In genomic region chr20:1386323-1386722, GRCh38 we compare ENCODE assay signal across 27 cellular contexts. TPM values are rescaled to one million over a fixed set of nuclear protein-coding genes. Genes with fewer than 3 reads are reported as not detected.
DNase-seq lines count a peak whose midpoint lies in the region; ATAC-seq and TF ChIP-seq lines count a peak whose summit lies in the region.
"Had no signal": no experiment of that assay in that cellular context is flagged by ENCODE, and none has a peak within 500 bp of the region (broad histone marks: within the 10 kb centered on the region; RNA-seq: fewer than 3 reads in every experiment).

No MANE protein-coding gene starts in this region.

- no peak for TF ChIP-seq EP300 in suprapubic skin (IDR thresholded peaks at IDR 0.05)

- peaks cover 0 to 9% (median 4%) of the 10 kb centered on the region in 3 experiments for H3K36me3 ChIP-seq in naive thymus-derived CD4-positive, alpha-beta T cell (ENCODE audit: control insufficient read depth in 2 of 3, insufficient read depth in 3 of 3, low read length in 3 of 3)
- H3K36me3 ChIP-seq in suprapubic skin, result no peaks in the 10 kb centered on the region

- no peak overlapping the region for H3K4me3 Mint-ChIP-seq in stimulated activated naive CD8-positive, alpha-beta T cell treated with anti-CD3 and anti-CD28 coated beads, Interleukin-15, Interleukin-2, amounts not matched to agents 100 ng/mL and 50 ng/mL, for 24 hours
- no peak overlapping the region for H3K4me3 Mint-ChIP-seq in activated T-helper 1 cell treated with anti-CD3 and anti-CD28 coated beads, Interleukin-12 subunit alpha, Interleukin-12 subunit beta, Interleukin-2, Interleukin-4 antibody, amounts not matched to agents 30 ng/mL and 10 ng/mL and 1 ng/mL, durations not matched to agents 14 hours and 24 hours and 36 hours
- peak overlapping the region; percentile 5 to 92 (median 28) for H3K4me3 Mint-ChIP-seq in naive thymus-derived CD4-positive, alpha-beta T cell
- no peak overlapping the region for H3K4me3 Mint-ChIP-seq in type B pancreatic cell
- H3K4me3 Mint-ChIP-seq: effector memory CD8-positive, alpha-beta T cell; mesothelial cell of epicardium had no signal

- TF ChIP-seq CTCF in type B pancreatic cell (conservative IDR thresholded peaks at IDR 0.05) (no peak), suprapubic skin (IDR thresholded peaks at IDR 0.05) (no peak), dorsolateral prefrontal cortex (IDR thresholded peaks at IDR 0.05 in 54 of 56, conservative IDR thresholded peaks at IDR 0.05 in 2 of 56; ENCODE audit: low read depth in 1 of 56, partially characterized antibody in 56 of 56) (no peak)

- H3K9me3 Mint-ChIP-seq in stimulated activated naive CD8-positive, alpha-beta T cell treated with anti-CD3 and anti-CD28 coated beads, Interleukin-15, Interleukin-2, amounts not matched to agents 100 ng/mL and 50 ng/mL, for 24 hours, result no peaks in the 10 kb centered on the region
- no peaks in the 10 kb centered on the region for H3K9me3 Mint-ChIP-seq in activated T-helper 1 cell treated with anti-CD3 and anti-CD28 coated beads, Interleukin-12 subunit alpha, Interleukin-12 subunit beta, Interleukin-2, Interleukin-4 antibody, amounts not matched to agents 30 ng/mL and 10 ng/mL and 1 ng/mL, durations not matched to agents 14 hours and 24 hours and 36 hours
- no peaks in the 10 kb centered on the region for H3K9me3 Mint-ChIP-seq in naive thymus-derived CD4-positive, alpha-beta T cell
- no peaks in the 10 kb centered on the region for H3K9me3 Mint-ChIP-seq in type B pancreatic cell
- H3K9me3 Mint-ChIP-seq: effector memory CD8-positive, alpha-beta T cell; mesothelial cell of epicardium; naive B cell had no signal

- H3K4me1 Mint-ChIP-seq in stimulated activated naive CD8-positive, alpha-beta T cell treated with anti-CD3 and anti-CD28 coated beads, Interleukin-15, Interleukin-2, amounts not matched to agents 100 ng/mL and 50 ng/mL, for 24 hours (ENCODE audit: low read depth), result peaks cover 96% of the 10 kb centered on the region
- peaks cover 78% of the 10 kb centered on the region for H3K4me1 Mint-ChIP-seq in activated T-helper 1 cell treated with anti-CD3 and anti-CD28 coated beads, Interleukin-12 subunit alpha, Interleukin-12 subunit beta, Interleukin-2, Interleukin-4 antibody, amounts not matched to agents 30 ng/mL and 10 ng/mL and 1 ng/mL, durations not matched to agents 14 hours and 24 hours and 36 hours (ENCODE audit: low read depth)
- peaks cover 67 to 99% (median 96%) of the 10 kb centered on the region in 7 donors for H3K4me1 Mint-ChIP-seq in naive thymus-derived CD4-positive, alpha-beta T cell
- peaks cover 36% of the 10 kb centered on the region for H3K4me1 Mint-ChIP-seq in type B pancreatic cell (ENCODE audit: unreplicated experiment)

- no peak for ATAC-seq in stimulated activated naive CD8-positive, alpha-beta T cell treated with anti-CD3 and anti-CD28 coated beads, Interleukin-15, Interleukin-2, amounts not matched to agents 100 U/mL and 50 U/mL, for 24 hours
- ATAC-seq in naive thymus-derived CD4-positive, alpha-beta T cell, result no peak
- ATAC-seq: effector memory CD8-positive, alpha-beta T cell; GM12878; HCT116; left ventricle myocardium superior had no signal

- DNase-seq in stimulated activated naive CD8-positive, alpha-beta T cell treated with anti-CD3 and anti-CD28 coated beads, Interleukin-15, Interleukin-2, amounts not matched to agents 100 U/mL and 50 U/mL, for 24 hours, result no peak
- no peak for DNase-seq in activated T-helper 1 cell treated with anti-CD3 and anti-CD28 coated beads, Interleukin-12 subunit alpha, Interleukin-12 subunit beta, Interleukin-2, Interleukin-4 antibody, amounts not matched to agents 30 ng/mL and 10 ng/mL and 1 ng/mL, durations not matched to agents 14 hours and 24 hours and 36 hours (ENCODE audit: low spot score)
- DNase-seq in naive thymus-derived CD4-positive, alpha-beta T cell, result no peak
- DNase-seq in type B pancreatic cell (ENCODE audit: extremely low spot score, unreplicated experiment) (no peak), suprapubic skin (ENCODE audit: low spot score in 2 of 2) (no peak), dorsolateral prefrontal cortex (no peak)
- DNase-seq: activated effector memory CD4-positive, alpha-beta T cell treated with Interleukin-2 at 50 U/mL for 16 hours; amygdala; effector memory CD8-positive, alpha-beta T cell; EL; islet precursor cell; KBM-7; left ventricle myocardium superior; MG63; naive B cell; NCI-H1417 treated with DMSO at 0.1 percent for 48 hours; NCI-H2081 treated with DMSO at 0.1 percent for 48 hours; NCI-H345; NCI-H774; stimulated activated CD4-positive, alpha-beta T cell treated with anti-CD3 and anti-CD28 coated beads, Interleukin-15, amount 100 ng/mL, for 24 hours; stimulated activated naive CD4-positive, alpha-beta T cell treated with Interleukin-2 at 50 U/mL for 16 hours had no signal

- H3K4me3 ChIP-seq in naive thymus-derived CD4-positive, alpha-beta T cell (ENCODE audit: low read length), result no peak overlapping the region
- H3K4me3 ChIP-seq in suprapubic skin (no peak overlapping the region), dorsolateral prefrontal cortex (no peak overlapping the region)
- H3K4me3 ChIP-seq: BLaER1 treated with 17β-estradiol and CSF1 and Interleukin-3, amounts not matched to agents 10 nM and 100 nM; GM12878; MG63; tibial nerve had no signal

- 93% methylated on average over 4 of the region's 4 CpGs for WGBS in suprapubic skin

- H3K36me3 Mint-ChIP-seq in stimulated activated naive CD8-positive, alpha-beta T cell treated with anti-CD3 and anti-CD28 coated beads, Interleukin-15, Interleukin-2, amounts not matched to agents 100 ng/mL and 50 ng/mL, for 24 hours (ENCODE audit: low read depth), result peaks cover 65% of the 10 kb centered on the region
- peaks cover 31% of the 10 kb centered on the region for H3K36me3 Mint-ChIP-seq in activated T-helper 1 cell treated with anti-CD3 and anti-CD28 coated beads, Interleukin-12 subunit alpha, Interleukin-12 subunit beta, Interleukin-2, Interleukin-4 antibody, amounts not matched to agents 30 ng/mL and 10 ng/mL and 1 ng/mL, durations not matched to agents 14 hours and 24 hours and 36 hours (ENCODE audit: low read depth)
- peaks cover 4 to 23% (median 11%) of the 10 kb centered on the region in 5 donors for H3K36me3 Mint-ChIP-seq in naive thymus-derived CD4-positive, alpha-beta T cell
- peaks cover 11% of the 10 kb centered on the region for H3K36me3 Mint-ChIP-seq in type B pancreatic cell

- H3K27ac ChIP-seq in naive thymus-derived CD4-positive, alpha-beta T cell (ENCODE audit: low read depth, low read length), result peak overlapping the region; percentile 67
- H3K27ac ChIP-seq in suprapubic skin (no peak overlapping the region), dorsolateral prefrontal cortex (no peak overlapping the region)
- H3K27ac ChIP-seq: BLaER1 treated with 17β-estradiol and CSF1 and Interleukin-3, amounts not matched to agents 10 nM and 100 nM; tibial nerve had no signal

- H3K4me1 ChIP-seq in naive thymus-derived CD4-positive, alpha-beta T cell (ENCODE audit: control insufficient read depth in 2 of 2, insufficient read depth in 2 of 2, low read length in 2 of 2), result peaks cover 33 to 74% of the 10 kb centered on the region in 2 donors
- H3K4me1 ChIP-seq in suprapubic skin, result peaks cover 62% of the 10 kb centered on the region

- H3K27me3 Mint-ChIP-seq in stimulated activated naive CD8-positive, alpha-beta T cell treated with anti-CD3 and anti-CD28 coated beads, Interleukin-15, Interleukin-2, amounts not matched to agents 100 ng/mL and 50 ng/mL, for 24 hours, result no peaks in the 10 kb centered on the region
- no peaks in the 10 kb centered on the region for H3K27me3 Mint-ChIP-seq in activated T-helper 1 cell treated with anti-CD3 and anti-CD28 coated beads, Interleukin-12 subunit alpha, Interleukin-12 subunit beta, Interleukin-2, Interleukin-4 antibody, amounts not matched to agents 30 ng/mL and 10 ng/mL and 1 ng/mL, durations not matched to agents 14 hours and 24 hours and 36 hours (ENCODE audit: insufficient read depth)
- no peaks in the 10 kb centered on the region for H3K27me3 Mint-ChIP-seq in naive thymus-derived CD4-positive, alpha-beta T cell
- H3K27me3 Mint-ChIP-seq in type B pancreatic cell, result no peaks in the 10 kb centered on the region
- H3K27me3 Mint-ChIP-seq: effector memory CD8-positive, alpha-beta T cell; naive B cell had no signal

- H3K27me3 ChIP-seq in naive thymus-derived CD4-positive, alpha-beta T cell (ENCODE audit: control insufficient read depth in 2 of 2, insufficient read depth in 2 of 2, low read length in 2 of 2), result no peaks in the 10 kb centered on the region
- H3K27me3 ChIP-seq in suprapubic skin (no peaks in the 10 kb centered on the region), dorsolateral prefrontal cortex (no peaks in the 10 kb centered on the region)
- H3K27me3 ChIP-seq: BLaER1 treated with 17β-estradiol and CSF1 and Interleukin-3, amounts not matched to agents 10 nM and 100 nM; MG63; tibial nerve had no signal

- peak overlapping the region; percentile 36 for H3K27ac Mint-ChIP-seq in stimulated activated naive CD8-positive, alpha-beta T cell treated with anti-CD3 and anti-CD28 coated beads, Interleukin-15, Interleukin-2, amounts not matched to agents 100 ng/mL and 50 ng/mL, for 24 hours
- peak overlapping the region; percentile 25 for H3K27ac Mint-ChIP-seq in activated T-helper 1 cell treated with anti-CD3 and anti-CD28 coated beads, Interleukin-12 subunit alpha, Interleukin-12 subunit beta, Interleukin-2, Interleukin-4 antibody, amounts not matched to agents 30 ng/mL and 10 ng/mL and 1 ng/mL, durations not matched to agents 14 hours and 24 hours and 36 hours
- peak overlapping the region in 8 of 9 donors; percentile 42 to 96 (median 86) for H3K27ac Mint-ChIP-seq in naive thymus-derived CD4-positive, alpha-beta T cell
- H3K27ac Mint-ChIP-seq in type B pancreatic cell, result no peak overlapping the region
- H3K27ac Mint-ChIP-seq: mesothelial cell of epicardium had no signal

- CTCF ChIA-PET in naive thymus-derived CD4-positive, alpha-beta T cell (lab: Charles Lee), result interaction anchor here (0.6 to 1.0 kb wide), 2 partner anchors 11 to 430 kb away, joined by 3 read pairs; no protein-coding TSS in a partner anchor

- no peak for TF ChIP-seq POLR2A in suprapubic skin (IDR thresholded peaks at IDR 0.05)

- intact Hi-C loops in activated T-helper 1 cell treated with anti-CD3 and anti-CD28 coated beads, Interleukin-12 subunit alpha, Interleukin-12 subunit beta, Interleukin-2, Interleukin-4 antibody, amounts not matched to agents 30 ng/mL and 10 ng/mL and 1 ng/mL, durations not matched to agents 14 hours and 24 hours and 36 hours (cut with micrococcal nuclease), result no loop called here
- intact Hi-C loops in naive thymus-derived CD4-positive, alpha-beta T cell (cut with micrococcal nuclease), result no loop called here
- intact Hi-C loops in dorsolateral prefrontal cortex (cut with DNase I), result no loop called here

- POLR2A ChIA-PET in naive thymus-derived CD4-positive, alpha-beta T cell (lab: Charles Lee), result no interaction called here

- H3K9me3 ChIP-seq in naive thymus-derived CD4-positive, alpha-beta T cell (ENCODE audit: control insufficient read depth in 2 of 3, low read length in 3 of 3), result no peaks in the 10 kb centered on the region
- no peaks in the 10 kb centered on the region for H3K9me3 ChIP-seq in suprapubic skin
- H3K9me3 ChIP-seq: BLaER1 treated with 17β-estradiol and CSF1 and Interleukin-3, amounts not matched to agents 10 nM and 100 nM; MG63; tibial nerve had no signal

RNA-seq across cellular contexts. Expression of gene FKBP1A, which starts 6.5 kb away (rescaled TPM):
- total RNA-seq in activated T-helper 1 cell treated with anti-CD3 and anti-CD28 coated beads, Interleukin-12 subunit alpha, Interleukin-12 subunit beta, Interleukin-2, Interleukin-4 antibody, amounts not matched to agents 30 ng/mL and 10 ng/mL and 1 ng/mL, durations not matched to agents 14 hours and 24 hours and 36 hours, result 295 and 297 TPM in 2 replicates
- total RNA-seq in naive thymus-derived CD4-positive, alpha-beta T cell, result 100 to 1,000 TPM in 2 of 5 experiments, 10 to 100 TPM in 3; 74.5 to 253 (median 93.1) TPM
- polyA plus RNA-seq in naive thymus-derived CD4-positive, alpha-beta T cell, result 10 to 100 TPM; 46.5 to 46.7 TPM
- 149 and 177 TPM in 2 replicates for total RNA-seq in type B pancreatic cell (ENCODE audit: low replicate concordance)
- total RNA-seq in suprapubic skin, result 100 to 1,000 TPM in 3 of 4 donors, 10 to 100 TPM in 1; 100.0 to 151 (median 115) TPM
- total RNA-seq in dorsolateral prefrontal cortex, result 100 to 1,000 TPM; 106 to 317 (median 196) TPM

RNA-seq across cellular contexts. Expression of gene SDCBP2, which starts 57.4 kb away (rescaled TPM):
- 2.2 and 2.6 TPM in 2 replicates for total RNA-seq in activated T-helper 1 cell treated with anti-CD3 and anti-CD28 coated beads, Interleukin-12 subunit alpha, Interleukin-12 subunit beta, Interleukin-2, Interleukin-4 antibody, amounts not matched to agents 30 ng/mL and 10 ng/mL and 1 ng/mL, durations not matched to agents 14 hours and 24 hours and 36 hours
- 1 to 10 TPM; 1.0 to 3.6 (median 1.4) TPM for total RNA-seq in naive thymus-derived CD4-positive, alpha-beta T cell
- 1 to 10 TPM; 1.3 to 1.9 TPM for polyA plus RNA-seq in naive thymus-derived CD4-positive, alpha-beta T cell
- total RNA-seq in type B pancreatic cell (ENCODE audit: low replicate concordance) (4.9 and 7.4 TPM in 2 replicates), suprapubic skin (100 to 1,000 TPM in 3 of 4 donors, 10 to 100 TPM in 1; 74.4 to 143 (median 115) TPM), dorsolateral prefrontal cortex (10 to 100 TPM in 118 of 120 experiments, 1 to 10 TPM in 2; 6.5 to 34.6 (median 21.2) TPM)

Comparison
In these comparisons a context has a peak if more than half of its experiments do, and no peak if none do; other contexts are left out.
1. H3K4me3 Mint-ChIP-seq: peak in naive thymus-derived CD4-positive, alpha-beta T cell (10 of 10); none in stimulated activated naive CD8-positive, alpha-beta T cell treated with anti-CD3 and anti-CD28 coated beads, Interleukin-15, Interleukin-2, amounts not matched to agents 100 ng/mL and 50 ng/mL, for 24 hours (single experiment), activated T-helper 1 cell treated with anti-CD3 and anti-CD28 coated beads, Interleukin-12 subunit alpha, Interleukin-12 subunit beta, Interleukin-2, Interleukin-4 antibody, amounts not matched to agents 30 ng/mL and 10 ng/mL and 1 ng/mL, durations not matched to agents 14 hours and 24 hours and 36 hours (single experiment) and type B pancreatic cell (single experiment).